In the genomic region with DNA sequence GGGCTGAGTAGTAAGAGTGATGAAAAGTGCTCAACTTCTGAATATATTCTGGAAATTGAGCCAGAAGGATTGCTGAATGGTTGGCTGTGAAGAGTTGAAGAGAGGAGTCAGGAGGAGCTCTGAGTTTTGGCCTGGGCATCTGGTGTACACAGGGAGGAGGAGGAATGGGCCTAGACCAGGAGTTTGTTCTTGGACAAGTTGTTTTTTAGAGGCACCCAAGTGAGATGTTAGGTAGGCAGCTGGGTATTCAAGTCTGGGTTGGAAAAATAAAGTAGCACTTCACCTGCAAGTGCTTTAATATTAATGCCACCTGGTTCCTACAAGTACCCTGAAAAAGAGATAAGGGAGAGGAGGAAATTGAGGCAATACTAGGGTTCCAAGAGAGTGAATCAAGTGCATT, we compare ENCODE assay signal across 21 cellular contexts.
"Had no signal": no experiment of that assay in that cellular context is flagged by ENCODE, and none has a peak within 500 bp of the region (broad histone marks: within the 10 kb centered on the region; RNA-seq: fewer than 3 reads in every experiment).

No MANE protein-coding gene starts in this region.

- H3K4me3 Mint-ChIP-seq: activated CD8-positive, alpha-beta T cell treated with anti-CD3 and anti-CD28 coated beads, Interleukin-2, amount 10 ng/mL, durations not matched to agents 7 days and 5 days; activated naive CD8-positive, alpha-beta T cell treated with anti-CD3 and anti-CD28 coated beads, Interleukin-2, amount 10 ng/mL, durations not matched to agents 7 days and 5 days; T-helper 17 cell; WTC11 had no signal

- H3K27ac Mint-ChIP-seq: activated CD8-positive, alpha-beta T cell treated with anti-CD3 and anti-CD28 coated beads, Interleukin-2, amount 10 ng/mL, durations not matched to agents 7 days and 5 days; activated naive CD8-positive, alpha-beta T cell treated with anti-CD3 and anti-CD28 coated beads, Interleukin-2, amount 10 ng/mL, durations not matched to agents 7 days and 5 days; T-helper 17 cell; WTC11 had no signal

- H3K4me1 ChIP-seq: adrenal gland had no signal

- DNase-seq: activated CD4-positive, alpha-beta T cell treated with anti-CD3 and anti-CD28 coated beads for 48 hours; activated CD4-positive, alpha-beta T cell treated with anti-CD3 and anti-CD28 coated beads, Interleukin-2, amount 50 U/mL, for 4 hours; activated CD4-positive, CD25-positive, alpha-beta regulatory T cell treated with anti-CD3 and anti-CD28 coated beads, Interleukin-2, amount 50 U/mL, for 72 hours; activated CD8-positive, alpha-beta memory T cell treated with anti-CD3 and anti-CD28 coated beads, Interleukin-2, amount 50 U/mL, for 48 hours; activated CD8-positive, alpha-beta T cell treated with anti-CD3 and anti-CD28 coated beads, Interleukin-2, amount 10 ng/mL, durations not matched to agents 7 days and 5 days; activated naive CD4-positive, alpha-beta T cell treated with anti-CD3 and anti-CD28 coated beads, Interleukin-2, amount 50 U/mL, for 16 hours; activated naive CD8-positive, alpha-beta T cell treated with anti-CD3 and anti-CD28 coated beads, Interleukin-2, amount 10 ng/mL, durations not matched to agents 7 days and 5 days; activated T-cell treated with anti-CD3 and anti-CD28 coated beads, Interleukin-2, amount 50 U/mL, for 1 hour; anterior cingulate cortex; cerebellar nuclear complex; NCI-H1048; NCI-H1694; NCI-H2029; NCI-H2107; NCI-H446; NCI-H526; SIG-M5; T-helper 17 cell; T-helper 9 cell had no signal

- H3K4me3 ChIP-seq: adrenal gland had no signal

- H3K9me3 ChIP-seq: adrenal gland had no signal

- H3K27ac ChIP-seq: adrenal gland had no signal

- H3K9me3 Mint-ChIP-seq: activated naive CD8-positive, alpha-beta T cell treated with anti-CD3 and anti-CD28 coated beads, Interleukin-2, amount 10 ng/mL, durations not matched to agents 7 days and 5 days; WTC11 had no signal

- H3K4me1 Mint-ChIP-seq: activated naive CD8-positive, alpha-beta T cell treated with anti-CD3 and anti-CD28 coated beads, Interleukin-2, amount 10 ng/mL, durations not matched to agents 7 days and 5 days had no signal

- ATAC-seq: activated CD8-positive, alpha-beta T cell treated with anti-CD3 and anti-CD28 coated beads, Interleukin-2, amount 10 ng/mL, durations not matched to agents 7 days and 5 days; T-helper 17 cell had no signal

- H3K27me3 ChIP-seq: adrenal gland had no signal

- H3K36me3 ChIP-seq: adrenal gland had no signal

- H3K36me3 Mint-ChIP-seq: activated naive CD8-positive, alpha-beta T cell treated with anti-CD3 and anti-CD28 coated beads, Interleukin-2, amount 10 ng/mL, durations not matched to agents 7 days and 5 days; WTC11 had no signal
